Comparison of ENCODE assay signal across 27 cellular contexts in the genomic region with DNA sequence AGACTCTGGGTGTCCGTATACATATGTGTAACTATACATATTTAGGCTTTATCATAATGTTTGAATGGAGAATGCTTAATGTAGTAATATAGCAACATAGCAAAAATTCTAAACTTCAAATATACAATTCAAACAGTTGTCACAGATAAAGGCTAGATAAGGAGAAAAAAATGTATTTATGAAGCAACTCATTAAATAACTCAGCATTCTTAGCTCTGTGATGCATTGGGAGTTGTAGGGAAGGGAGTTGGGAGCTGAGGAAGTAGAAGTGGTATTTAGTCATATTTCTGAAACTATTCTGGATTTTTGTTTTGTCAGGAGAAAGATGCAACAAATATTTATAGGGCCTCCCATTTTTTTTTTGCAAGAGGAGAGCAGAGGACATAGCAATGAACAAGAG.
"Had no signal": no experiment of that assay in that cellular context is flagged by ENCODE, and none has a peak within 500 bp of the region (broad histone marks: within the 10 kb centered on the region; RNA-seq: fewer than 3 reads in every experiment).

No MANE protein-coding gene starts in this region.

- H3K27ac ChIP-seq: breast epithelium, left lung, lower lobe of right lung, testis had no signal

- H3K4me1 ChIP-seq: breast epithelium, left lung had no signal

- ATAC-seq: esophagus mucosa; left lung; lower lobe of right lung; mucosa of descending colon; natural killer cell treated with Interleukin-12 subunit alpha and Interleukin-12 subunit beta and Interleukin-15 and Interleukin-18, amount 100 ng/mL, for 72 hours; right cardiac atrium; stimulated activated naive CD8-positive, alpha-beta T cell treated with anti-CD3 and anti-CD28 coated beads, Interleukin-15, Interleukin-2, amounts not matched to agents 100 U/mL and 50 U/mL, for 24 hours; WTC11 had no signal

- DNase-seq: activated CD4-positive, alpha-beta memory T cell treated with anti-CD3 and anti-CD28 coated beads, Interleukin-2, amount 10 ng/mL, durations not matched to agents 7 days and 5 days; activated CD4-positive, alpha-beta T cell treated with anti-CD3 and anti-CD28 coated beads for 1 hour; activated CD4-positive, alpha-beta T cell treated with anti-CD3 and anti-CD28 coated beads, Interleukin-2, amount 10 ng/mL, durations not matched to agents 7 days and 5 days; activated CD8-positive, alpha-beta memory T cell treated with anti-CD3 and anti-CD28 coated beads, Interleukin-2, amount 50 U/mL, for 48 hours; activated gamma-delta T cell; activated naive CD4-positive, alpha-beta T cell treated with anti-CD3 and anti-CD28 coated beads, Interleukin-2, amount 10 ng/mL, durations not matched to agents 7 days and 5 days; activated naive CD8-positive, alpha-beta T cell treated with anti-CD3 and anti-CD28 coated beads, Interleukin-2, amount 10 ng/mL, durations not matched to agents 7 days and 5 days; activated T-cell treated with anti-CD3 and anti-CD28 coated beads, Interleukin-2, amount 50 U/mL, for 24 hours; amniotic stem cell; central memory CD4-positive, alpha-beta T cell; endodermal cell; left lung; lower lobe of right lung; mesenchymal stem cell; mucosa of descending colon; right cardiac atrium; stimulated activated CD4-positive, alpha-beta T cell treated with anti-CD3 and anti-CD28 coated beads, Interleukin-15, amount 100 ng/mL, for 24 hours; stimulated activated CD4-positive, alpha-beta T cell treated with anti-CD3 and anti-CD28 coated beads, Interleukin-2, amount 100 ng/mL, for 24 hours; stimulated activated naive CD8-positive, alpha-beta T cell treated with anti-CD3 and anti-CD28 coated beads, Interleukin-15, Interleukin-2, amounts not matched to agents 100 U/mL and 50 U/mL, for 24 hours; T-helper 2 cell; testis had no signal

- H3K4me3 ChIP-seq: breast epithelium, left lung, lower lobe of right lung, mucosa of descending colon, testis had no signal

- H3K9me3 ChIP-seq: breast epithelium, left lung, lower lobe of right lung, mucosa of descending colon, testis had no signal

- FAIRE-seq: frontal cortex, islet of Langerhans had no signal

- H3K36me3 ChIP-seq: breast epithelium, left lung, lower lobe of right lung had no signal

- H3K27me3 ChIP-seq: breast epithelium, left lung, testis had no signal
